8 cellular contexts compared by ENCODE assay signal in the genomic region with DNA sequence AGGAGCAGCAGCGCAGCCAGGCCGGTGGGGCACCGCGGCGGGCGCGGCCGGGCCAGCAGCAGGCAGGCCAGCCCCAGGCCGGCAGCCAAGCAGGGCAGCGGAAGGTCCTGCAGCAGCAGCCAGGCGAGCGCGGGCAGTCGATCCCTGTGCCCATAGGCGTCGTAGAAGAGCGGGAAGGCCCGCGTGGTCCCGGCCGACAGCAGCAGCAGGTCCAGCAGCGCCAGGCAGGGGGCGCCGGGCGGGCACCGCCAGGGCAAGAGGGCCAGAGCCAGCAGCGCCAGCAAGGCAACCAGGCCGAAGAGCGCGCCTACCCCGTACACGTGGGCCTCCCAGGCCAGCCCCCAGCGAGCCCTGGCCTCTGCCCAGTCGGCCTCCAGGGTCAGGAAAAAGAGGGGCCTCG. TPM values are rescaled to one million over a fixed set of nuclear protein-coding genes. Genes with fewer than 3 reads are reported as not detected.
DNase-seq lines count a peak whose midpoint lies in the region; ATAC-seq, FAIRE-seq and TF ChIP-seq lines count a peak whose summit lies in the region.

No MANE protein-coding gene starts in this region.

- FAIRE-seq in frontal cortex (lab: Jason Lieb, UNC): no peak

- H3K36me3 Mint-ChIP-seq in activated CD8-positive, alpha-beta T cell treated with anti-CD3 and anti-CD28 coated beads, Interleukin-2, amount 10 ng/mL, durations not matched to agents 7 days and 5 days (ENCODE audit: low read depth): no peaks in the 10 kb centered on the region

- H3K9me3 Mint-ChIP-seq in activated CD8-positive, alpha-beta T cell treated with anti-CD3 and anti-CD28 coated beads, Interleukin-2, amount 10 ng/mL, durations not matched to agents 7 days and 5 days (ENCODE audit: insufficient read depth): no peaks in the 10 kb centered on the region

- no peak overlapping the region for H3K27ac ChIP-seq in parathyroid adenoma

- peaks cover 7% of the 10 kb centered on the region for H3K4me1 Mint-ChIP-seq in activated CD8-positive, alpha-beta T cell treated with anti-CD3 and anti-CD28 coated beads, Interleukin-2, amount 10 ng/mL, durations not matched to agents 7 days and 5 days (ENCODE audit: low read depth)

- in situ Hi-C loops in GM13977 (cut with MboI; ENCODE audit: low pct_unique_long_range_greater_than_20kb, low sequenced_read_pairs, unreplicated experiment): no loop called here

- no peaks in the 10 kb centered on the region for H3K27me3 ChIP-seq in parathyroid adenoma (ENCODE audit: control insufficient read depth, insufficient read depth, low read length)

- no peaks in the 10 kb centered on the region for H3K79me2 ChIP-seq in parathyroid adenoma

- CTCF ChIA-PET in activated CD8-positive, alpha-beta T cell treated with anti-CD3 and anti-CD28 coated beads, Interleukin-2, amount 10 ng/mL, durations not matched to agents 7 days and 5 days (lab: Charles Lee): interaction anchor here (8.8 kb wide), 1 partner anchor 34 kb away, joined by 258 read pairs; no protein-coding TSS in a partner anchor

- peak overlapping the region; percentile 53 for H2AFZ ChIP-seq in parathyroid adenoma

- H3K27me3 Mint-ChIP-seq in activated CD8-positive, alpha-beta T cell treated with anti-CD3 and anti-CD28 coated beads, Interleukin-2, amount 10 ng/mL, durations not matched to agents 7 days and 5 days (ENCODE audit: low read depth): peaks cover 53% of the 10 kb centered on the region

- H3K27ac Mint-ChIP-seq in activated CD8-positive, alpha-beta T cell treated with anti-CD3 and anti-CD28 coated beads, Interleukin-2, amount 10 ng/mL, durations not matched to agents 7 days and 5 days: no peak overlapping the region

- H3K9ac ChIP-seq in parathyroid adenoma: no peak overlapping the region

- no peaks in the 10 kb centered on the region for H3K9me3 ChIP-seq in parathyroid adenoma (ENCODE audit: control insufficient read depth, low read length)

- DNase-seq in GM13977 (ENCODE audit: low spot score) (peak; percentile 51), frontal cortex (ENCODE audit: low spot score in 2 of 2) (peak; percentile 64 to 72), A172 (ENCODE audit: low spot score) (no peak)
- no peak for DNase-seq in activated CD8-positive, alpha-beta T cell treated with anti-CD3 and anti-CD28 coated beads, Interleukin-2, amount 10 ng/mL, durations not matched to agents 7 days and 5 days

- H3K36me3 ChIP-seq in parathyroid adenoma (ENCODE audit: control insufficient read depth, insufficient read depth, low read length): no peaks in the 10 kb centered on the region

- peak; percentile 18 for ATAC-seq in activated CD8-positive, alpha-beta T cell treated with anti-CD3 and anti-CD28 coated beads, Interleukin-2, amount 10 ng/mL, durations not matched to agents 7 days and 5 days
- ATAC-seq in GM18873 (IDR thresholded peaks at IDR 0.05; ENCODE audit: low FRiP score, unreplicated experiment) (no peak), HG03135 (IDR thresholded peaks at IDR 0.05; ENCODE audit: unreplicated experiment) (no peak), GM19324 (IDR thresholded peaks at IDR 0.05; ENCODE audit: low FRiP score, unreplicated experiment) (no peak)

- no peaks in the 10 kb centered on the region for H3K4me1 ChIP-seq in parathyroid adenoma

- no peak overlapping the region for H3K4me2 ChIP-seq in parathyroid adenoma (ENCODE audit: low read length)

- no peak overlapping the region for H3K4me3 ChIP-seq in parathyroid adenoma (ENCODE audit: low read depth, low read length)

- H3K4me3 Mint-ChIP-seq in activated CD8-positive, alpha-beta T cell treated with anti-CD3 and anti-CD28 coated beads, Interleukin-2, amount 10 ng/mL, durations not matched to agents 7 days and 5 days: no peak overlapping the region

- TF ChIP-seq CTCF in GM13977 (IDR thresholded peaks at IDR 0.05; ENCODE audit: extremely low read depth, insufficient read depth, missing control alignments) (peak; percentile 40), parathyroid adenoma (IDR thresholded peaks at IDR 0.05) (peak; percentile 24)

- POLR2A ChIA-PET in activated CD8-positive, alpha-beta T cell treated with anti-CD3 and anti-CD28 coated beads, Interleukin-2, amount 10 ng/mL, durations not matched to agents 7 days and 5 days (lab: Charles Lee): no interaction called here

RNA-seq across cellular contexts. Expression of a gene that starts 8.4 kb away (rescaled TPM):
- 10 to 100 TPM; 40.4 to 43.3 TPM for total RNA-seq in activated CD8-positive, alpha-beta T cell treated with anti-CD3 and anti-CD28 coated beads, Interleukin-2, amount 10 ng/mL, durations not matched to agents 7 days and 5 days
- total RNA-seq in frontal cortex: 16.3 TPM
- 15.8 and 19.3 TPM in 2 replicates for total RNA-seq in A172 (2014; rRNA removed; shearing (Covaris generic))

RNA-seq across cellular contexts. Expression of a gene that starts 9.4 kb away (rescaled TPM):
- total RNA-seq in activated CD8-positive, alpha-beta T cell treated with anti-CD3 and anti-CD28 coated beads, Interleukin-2, amount 10 ng/mL, durations not matched to agents 7 days and 5 days: under 1 TPM in 1 of 2 experiments, not detected in 1; 0.16 TPM
- total RNA-seq in frontal cortex: 3.3 TPM
- 0.10 and 1.6 TPM in 2 replicates for total RNA-seq in A172 (2014; rRNA removed; shearing (Covaris generic))

RNA-seq across cellular contexts. Expression of a gene that starts 57.6 kb away (rescaled TPM):
- total RNA-seq in activated CD8-positive, alpha-beta T cell treated with anti-CD3 and anti-CD28 coated beads, Interleukin-2, amount 10 ng/mL, durations not matched to agents 7 days and 5 days: 10 to 100 TPM; 75.3 to 80.8 TPM
- total RNA-seq in frontal cortex: 26.5 TPM
- 77.8 and 78.1 TPM in 2 replicates for total RNA-seq in A172 (2014; rRNA removed; shearing (Covaris generic))

Comparison
In these comparisons a context has a peak if more than half of its experiments do, and no peak if none do; other contexts are left out.
1. DNase-seq: peak in GM13977 (single experiment) and frontal cortex (2 of 2); none in activated CD8-positive, alpha-beta T cell treated with anti-CD3 and anti-CD28 coated beads, Interleukin-2, amount 10 ng/mL, durations not matched to agents 7 days and 5 days (single experiment) and A172 (single experiment).